17 cellular contexts compared by ENCODE assay signal in the genomic region with DNA sequence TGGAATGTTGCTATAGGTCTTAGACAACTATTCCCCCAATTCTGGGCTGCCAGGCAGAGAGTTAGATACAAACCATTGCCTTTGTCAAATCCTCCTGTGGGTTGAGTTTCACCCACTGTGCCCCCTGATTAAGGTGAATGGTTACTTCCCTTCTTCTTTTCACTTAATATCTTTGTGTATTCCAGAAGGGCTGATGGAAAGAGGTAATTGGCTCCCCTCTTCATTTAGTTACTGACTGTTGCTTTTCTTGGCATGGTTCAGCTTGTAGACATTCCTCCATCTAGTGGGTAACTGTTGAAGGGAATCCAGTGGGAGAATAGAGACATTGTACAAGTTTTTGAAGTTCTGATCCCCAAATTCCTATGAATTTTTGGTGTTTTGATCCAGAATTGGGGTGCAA. TPM values are rescaled to one million over a fixed set of nuclear protein-coding genes. Genes with fewer than 3 reads are reported as not detected.
DNase-seq lines count a peak whose midpoint lies in the region; ATAC-seq and TF ChIP-seq lines count a peak whose summit lies in the region.
"Had no signal": no experiment of that assay in that cellular context is flagged by ENCODE, and none has a peak within 500 bp of the region (broad histone marks: within the 10 kb centered on the region; RNA-seq: fewer than 3 reads in every experiment).

No MANE protein-coding gene starts in this region.

- H3K36me3 Mint-ChIP-seq in mesothelial cell of epicardium, result peaks cover 3% of the 10 kb centered on the region

- POLR2A ChIA-PET in A673 (lab: Charles Lee; ENCODE audit: low non-redundant PET) (no interaction called here), HEK293 (lab: Yijun Ruan, JAX) (interaction anchor here (0.6 kb wide), 1 partner anchor 25 kb away, joined by 3 read pairs; no protein-coding TSS in a partner anchor)

- DNase-seq in A673 (ENCODE audit: low spot score), result no peak
- peak; percentile 52 for DNase-seq in choroid plexus epithelial cell (ENCODE audit: low read depth)
- no peak for DNase-seq in mesothelial cell of epicardium (ENCODE audit: low spot score in 2 of 2, unreplicated experiment in 2 of 2)
- DNase-seq in activated CD4-positive, alpha-beta T cell treated with anti-CD3 and anti-CD28 coated beads, Interleukin-2, amount 50 U/mL, for 4 hours, result no peak
- DNase-seq: activated CD4-positive, alpha-beta T cell treated with anti-CD3 and anti-CD28 coated beads, Interleukin-2, amount 10 ng/mL, durations not matched to agents 7 days and 5 days; anterior cingulate cortex; BE2C; effector memory CD8-positive, alpha-beta T cell; head of caudate nucleus; NCI-H2227 treated with DMSO at 0.1 percent for 48 hours; Peyer's patch; T-helper 17 cell had no signal

- H3K9me3 ChIP-seq in A673 (ENCODE audit: low read depth, low read length, poor library complexity, severe bottlenecking) (no peaks in the 10 kb centered on the region), HEK293 (ENCODE audit: control insufficient read depth, insufficient read depth, low read depth, low read length) (no peaks in the 10 kb centered on the region)
- H3K9me3 ChIP-seq: BE2C, Peyer's patch had no signal

- CTCF ChIA-PET in A673 (lab: Charles Lee), result no interaction called here
- CTCF ChIA-PET in HEK293 (lab: Yijun Ruan, JAX), result no interaction called here

- H3K27ac ChIP-seq in A673 (ENCODE audit: low read depth, low read length, poor library complexity, severe bottlenecking) (no peak overlapping the region), HEK293 (ENCODE audit: extremely low read depth, low read depth, low read length) (no peak overlapping the region)
- H3K27ac ChIP-seq: Peyer's patch had no signal

- H3K36me3 ChIP-seq in A673 (ENCODE audit: insufficient read depth, low read length, poor library complexity, severe bottlenecking) (no peaks in the 10 kb centered on the region), HEK293 (ENCODE audit: control insufficient read depth in 2 of 2, insufficient read depth in 1 of 2, low read length in 2 of 2) (no peaks in the 10 kb centered on the region)
- H3K36me3 ChIP-seq: BE2C, Peyer's patch had no signal

- H3K4me3 ChIP-seq in A673 (ENCODE audit: low read depth, low read length, poor library complexity, severe bottlenecking) (no peak overlapping the region), HEK293 (ENCODE audit: low read depth, low read length) (no peak overlapping the region), choroid plexus epithelial cell (ENCODE audit: low read depth, low read length) (no peak overlapping the region)
- H3K4me3 ChIP-seq: Peyer's patch had no signal

- peak overlapping the region; percentile 80 for H3K27ac Mint-ChIP-seq in mesothelial cell of epicardium
- H3K27ac Mint-ChIP-seq: activated CD4-positive, alpha-beta T cell treated with anti-CD3 and anti-CD28 coated beads, Interleukin-2, amount 10 ng/mL, durations not matched to agents 7 days and 5 days; effector memory CD8-positive, alpha-beta T cell; T-helper 17 cell had no signal

- ATAC-seq in HG03520 (IDR thresholded peaks at IDR 0.05; ENCODE audit: unreplicated experiment) (no peak), HG03439 (IDR thresholded peaks at IDR 0.05; ENCODE audit: unreplicated experiment) (no peak), HG03025 (IDR thresholded peaks at IDR 0.05; ENCODE audit: low FRiP score, unreplicated experiment) (no peak)
- ATAC-seq: effector memory CD8-positive, alpha-beta T cell; left lobe of liver; T-helper 17 cell had no signal

- peaks cover 28% of the 10 kb centered on the region for H3K4me1 Mint-ChIP-seq in mesothelial cell of epicardium
- H3K4me1 Mint-ChIP-seq: activated CD4-positive, alpha-beta T cell treated with anti-CD3 and anti-CD28 coated beads, Interleukin-2, amount 10 ng/mL, durations not matched to agents 7 days and 5 days had no signal

- no peaks in the 10 kb centered on the region for H3K9me3 Mint-ChIP-seq in mesothelial cell of epicardium
- H3K9me3 Mint-ChIP-seq: activated CD4-positive, alpha-beta T cell treated with anti-CD3 and anti-CD28 coated beads, Interleukin-2, amount 10 ng/mL, durations not matched to agents 7 days and 5 days; effector memory CD8-positive, alpha-beta T cell had no signal

- intact Hi-C loops in A673 (cut with micrococcal nuclease; ENCODE audit: unreplicated experiment), result no loop called here

- no peak overlapping the region for H3K4me3 Mint-ChIP-seq in mesothelial cell of epicardium
- H3K4me3 Mint-ChIP-seq: activated CD4-positive, alpha-beta T cell treated with anti-CD3 and anti-CD28 coated beads, Interleukin-2, amount 10 ng/mL, durations not matched to agents 7 days and 5 days; effector memory CD8-positive, alpha-beta T cell; T-helper 17 cell had no signal

- no TSS peak for BruUV-seq in A673 (replicated peaks; lab: Mats Ljungman, UMichigan)

- H3K27me3 Mint-ChIP-seq in mesothelial cell of epicardium (ENCODE audit: low read depth), result no peaks in the 10 kb centered on the region

- TF ChIP-seq CTCF in A673 (conservative IDR thresholded peaks at IDR 0.05; ENCODE audit: low read depth, low read length), result 0 out of 2 replicates have a peak, but pooled peaks have one; percentile 17
- TF ChIP-seq CTCF in HEK293 (tag by site-specific recombination; IDR thresholded peaks at IDR 0.05), result no peak; the same call in 1 of the 2 replicates
- peak; percentile 36 for TF ChIP-seq CTCF in choroid plexus epithelial cell (conservative IDR thresholded peaks at IDR 0.05; ENCODE audit: low read depth, low read length)
- no peak for TF ChIP-seq CTCF in mesothelial cell of epicardium (IDR thresholded peaks at IDR 0.05; ENCODE audit: unreplicated experiment)

- peaks cover 29% of the 10 kb centered on the region for H3K4me1 ChIP-seq in A673 (ENCODE audit: insufficient read depth, low read length, poor library complexity, severe bottlenecking)
- peaks cover 25% of the 10 kb centered on the region for H3K4me1 ChIP-seq in HEK293 (ENCODE audit: control insufficient read depth, insufficient read depth, low read length)
- H3K4me1 ChIP-seq: BE2C had no signal

- H3K27me3 ChIP-seq in A673 (replicated peaks; ENCODE audit: insufficient read depth, low read depth, low read length, poor library complexity), result no peaks in the 10 kb centered on the region
- H3K27me3 ChIP-seq: BE2C, Peyer's patch had no signal

TF ChIP-seq in HEK293, 187 proteins besides CTCF, POLR2A, EP300 and RAD21:
- TF ChIP-seq MZF1 (tag by site-specific recombination; IDR thresholded peaks at IDR 0.05; ENCODE audit: borderline replicate concordance) (peak; percentile 78; the same call in 1 of the 2 replicates), ZNF10 (tag by site-specific recombination; IDR thresholded peaks at IDR 0.05) (peak; percentile 65; the same call in 1 of the 2 replicates), REST (tag by site-specific recombination; IDR thresholded peaks at IDR 0.05) (no peak), SCRT2 (tag by site-specific recombination; IDR thresholded peaks at IDR 0.05) (peak; percentile 74), ZNF548 (tag by site-specific recombination; IDR thresholded peaks at IDR 0.05) (no peak)
- TF ChIP-seq, protein P1, sequence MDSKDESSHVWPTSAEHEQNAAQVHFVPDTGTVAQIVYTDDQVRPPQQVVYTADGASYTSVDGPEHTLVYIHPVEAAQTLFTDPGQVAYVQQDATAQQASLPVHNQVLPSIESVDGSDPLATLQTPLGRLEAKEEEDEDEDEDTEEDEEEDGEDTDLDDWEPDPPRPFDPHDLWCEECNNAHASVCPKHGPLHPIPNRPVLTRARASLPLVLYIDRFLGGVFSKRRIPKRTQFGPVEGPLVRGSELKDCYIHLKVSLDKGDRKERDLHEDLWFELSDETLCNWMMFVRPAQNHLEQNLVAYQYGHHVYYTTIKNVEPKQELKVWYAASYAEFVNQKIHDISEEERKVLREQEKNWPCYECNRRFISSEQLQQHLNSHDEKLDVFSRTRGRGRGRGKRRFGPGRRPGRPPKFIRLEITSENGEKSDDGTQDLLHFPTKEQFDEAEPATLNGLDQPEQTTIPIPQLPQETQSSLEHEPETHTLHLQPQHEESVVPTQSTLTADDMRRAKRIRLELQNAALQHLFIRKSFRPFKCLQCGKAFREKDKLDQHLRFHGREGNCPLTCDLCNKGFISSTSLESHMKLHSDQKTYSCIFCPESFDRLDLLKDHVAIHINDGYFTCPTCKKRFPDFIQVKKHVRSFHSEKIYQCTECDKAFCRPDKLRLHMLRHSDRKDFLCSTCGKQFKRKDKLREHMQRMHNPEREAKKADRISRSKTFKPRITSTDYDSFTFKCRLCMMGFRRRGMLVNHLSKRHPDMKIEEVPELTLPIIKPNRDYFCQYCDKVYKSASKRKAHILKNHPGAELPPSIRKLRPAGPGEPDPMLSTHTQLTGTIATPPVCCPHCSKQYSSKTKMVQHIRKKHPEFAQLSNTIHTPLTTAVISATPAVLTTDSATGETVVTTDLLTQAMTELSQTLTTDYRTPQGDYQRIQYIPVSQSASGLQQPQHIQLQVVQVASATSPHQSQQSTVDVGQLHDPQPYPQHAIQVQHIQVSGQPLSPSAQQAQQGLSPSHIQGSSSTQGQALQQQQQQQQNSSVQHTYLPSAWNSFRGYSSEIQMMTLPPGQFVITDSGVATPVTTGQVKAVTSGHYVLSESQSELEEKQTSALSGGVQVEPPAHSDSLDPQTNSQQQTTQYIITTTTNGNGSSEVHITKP (tag by site-specific recombination; IDR thresholded peaks at IDR 0.05), result peak; percentile 87
TF ChIP-seq in HEK293: peak in this region for 4.

RNA-seq across cellular contexts. Expression of gene MACF1, which starts 43.8 kb away (rescaled TPM):
- total RNA-seq in A673 (2021), result 261 and 265 TPM in 2 replicates
- total RNA-seq in mesothelial cell of epicardium, result 282 to 301 TPM (median 283 TPM) in 3 replicates

Comparison
In these comparisons a context has a peak if more than half of its experiments do, and no peak if none do; other contexts are left out.
1. CTCF ChIP-seq: peak in A673 (single experiment) and choroid plexus epithelial cell (single experiment); none in HEK293 (single experiment) and mesothelial cell of epicardium (single experiment).